8 cellular contexts compared by ENCODE assay signal in genomic region chr6:21846541-21847451, GRCh38.
DNase-seq lines count a peak whose midpoint lies in the region; ATAC-seq and TF ChIP-seq lines count a peak whose summit lies in the region.

No MANE protein-coding gene starts in this region.

- H3K9me3 ChIP-seq in lower lobe of right lung (no peaks in the 10 kb centered on the region), uterus (no peaks in the 10 kb centered on the region), vagina (no peaks in the 10 kb centered on the region)

- H3K4me3 ChIP-seq in Jurkat, Clone E6-1 (ENCODE audit: low read length): peak overlapping the region; percentile 45
- H3K4me3 ChIP-seq in lower lobe of right lung (no peak overlapping the region), uterus (no peak overlapping the region), vagina (no peak overlapping the region)

- intact Hi-C loops in lower lobe of right lung (cut with DNase I): no loop called here
- intact Hi-C loops in uterus (cut with DNase I; ENCODE audit: low total_unique reads): no loop called here
- intact Hi-C loops in vagina (cut with DNase I): no loop called here
- intact Hi-C loops in posterior vena cava (cut with DNase I): no loop called here

- ATAC-seq in GM19372 (IDR thresholded peaks at IDR 0.05; ENCODE audit: low read depth, unreplicated experiment) (peak; percentile 62), lower lobe of right lung (peak; percentile 39 to 43)

- H3K36me3 ChIP-seq in lower lobe of right lung (no peaks in the 10 kb centered on the region), uterus (no peaks in the 10 kb centered on the region), vagina (no peaks in the 10 kb centered on the region)

- TF ChIP-seq CTCF in lower lobe of right lung (IDR thresholded peaks at IDR 0.05): no peak
- no peak for TF ChIP-seq CTCF in uterus (IDR thresholded peaks at IDR 0.05)
- no peak for TF ChIP-seq CTCF in vagina (IDR thresholded peaks at IDR 0.05)

- peak; percentile 86 for DNase-seq in Jurkat, Clone E6-1 (ENCODE audit: low read depth, low spot score)
- DNase-seq in lower lobe of right lung (no peak), occipital lobe (lab: John Stamatoyannopoulos, UW) (no peak), uterus (no peak), vagina (ENCODE audit: extremely low spot score in 2 of 2) (no peak), posterior vena cava (ENCODE audit: low spot score) (no peak)

- H3K27ac ChIP-seq in lower lobe of right lung (no peak overlapping the region), uterus (no peak overlapping the region), vagina (no peak overlapping the region)

- H3K27me3 ChIP-seq in lower lobe of right lung (ENCODE audit: low read depth) (no peaks in the 10 kb centered on the region), uterus (no peaks in the 10 kb centered on the region), vagina (no peaks in the 10 kb centered on the region)

- TF ChIP-seq POLR2A in uterus (IDR thresholded peaks at IDR 0.05) (no peak), vagina (IDR thresholded peaks at IDR 0.05) (no peak)

- H3K4me1 ChIP-seq in lower lobe of right lung: peaks cover 28% of the 10 kb centered on the region
- H3K4me1 ChIP-seq in uterus: no peaks in the 10 kb centered on the region
- H3K4me1 ChIP-seq in vagina: peaks cover 13% of the 10 kb centered on the region

TF ChIP-seq in PFSK-1, 5 proteins besides CTCF, POLR2A, EP300 and RAD21:
- no peak for TF ChIP-seq POLR2AphosphoS5 (IDR thresholded peaks at IDR 0.05; ENCODE audit: low read depth, low read length)
- TF ChIP-seq TAF1 (IDR thresholded peaks at IDR 0.05; ENCODE audit: borderline replicate concordance, insufficient read depth, low read length): 0 out of 2 replicates have a peak, but pooled peaks have one; percentile 12
